In genomic region chr3:20060924-20061323, GRCh38 we compare ENCODE assay signal across 9 cellular contexts. TPM values are rescaled to one million over a fixed set of nuclear protein-coding genes. Genes with fewer than 3 reads are reported as not detected.
DNase-seq lines count a peak whose midpoint lies in the region; ATAC-seq, FAIRE-seq and TF ChIP-seq lines count a peak whose summit lies in the region.
"Had no signal": no experiment of that assay in that cellular context is flagged by ENCODE, and none has a peak within 500 bp of the region (broad histone marks: within the 10 kb centered on the region; RNA-seq: fewer than 3 reads in every experiment).

No MANE protein-coding gene starts in this region.

- H3K4me3 Mint-ChIP-seq in activated naive CD4-positive, alpha-beta T cell treated with anti-CD3 and anti-CD28 coated beads, Interleukin-2, amount 10 ng/mL, durations not matched to agents 7 days and 5 days, result no peak overlapping the region
- H3K4me3 Mint-ChIP-seq in astrocyte (ENCODE audit: unreplicated experiment), result no peak overlapping the region
- H3K4me3 Mint-ChIP-seq in natural killer cell treated with Interleukin-12 subunit alpha and Interleukin-12 subunit beta and Interleukin-15 and Interleukin-18, amount 100 ng/mL, for 72 hours, result peak overlapping the region; percentile 76

- H4K20me1 ChIP-seq in astrocyte (ENCODE audit: insufficient read depth, low read length), result peaks cover 4% of the 10 kb centered on the region

- no peaks in the 10 kb centered on the region for H3K27me3 ChIP-seq in astrocyte (ENCODE audit: insufficient read depth, low read length)
- H3K27me3 ChIP-seq in effector memory CD4-positive, alpha-beta T cell (replicated peaks; ENCODE audit: control insufficient read depth, insufficient read depth, low read length, poor library complexity, severe bottlenecking), result no peaks in the 10 kb centered on the region

- peak; percentile 65 for ATAC-seq in HG03469 (IDR thresholded peaks at IDR 0.05; ENCODE audit: unreplicated experiment)
- peak; percentile 75 to 87 for ATAC-seq in natural killer cell treated with Interleukin-12 subunit alpha and Interleukin-12 subunit beta and Interleukin-15 and Interleukin-18, amount 100 ng/mL, for 72 hours

- H2AFZ ChIP-seq in astrocyte (ENCODE audit: low read depth, low read length), result no peak overlapping the region

- no peak for DNase-seq in activated naive CD4-positive, alpha-beta T cell treated with anti-CD3 and anti-CD28 coated beads, Interleukin-2, amount 10 ng/mL, durations not matched to agents 7 days and 5 days
- no peak for DNase-seq in activated naive CD4-positive, alpha-beta T cell treated with anti-CD3 and anti-CD28 coated beads, Interleukin-2, amount 50 U/mL, for 16 hours
- DNase-seq in astrocyte (ENCODE audit: low read depth) (peak; percentile 27), GM10266 (ENCODE audit: extremely low spot score) (no peak), superior temporal gyrus (ENCODE audit: extremely low spot score) (no peak)
- DNase-seq in natural killer cell treated with Interleukin-12 subunit alpha and Interleukin-12 subunit beta and Interleukin-15 and Interleukin-18, amount 100 ng/mL, for 72 hours (ENCODE audit: low spot score), result no peak
- no peak for DNase-seq in effector memory CD4-positive, alpha-beta T cell
- DNase-seq: DND-41 had no signal

- CTCF ChIA-PET in activated naive CD4-positive, alpha-beta T cell treated with anti-CD3 and anti-CD28 coated beads, Interleukin-2, amount 10 ng/mL, durations not matched to agents 7 days and 5 days (lab: Charles Lee), result no interaction called here

- H3K27ac ChIP-seq in astrocyte (ENCODE audit: low read depth, low read length), result no peak overlapping the region
- H3K27ac ChIP-seq in effector memory CD4-positive, alpha-beta T cell (ENCODE audit: insufficient read depth, low read length, poor library complexity, severe bottlenecking), result no peak overlapping the region

- H3K9me3 Mint-ChIP-seq in activated naive CD4-positive, alpha-beta T cell treated with anti-CD3 and anti-CD28 coated beads, Interleukin-2, amount 10 ng/mL, durations not matched to agents 7 days and 5 days, result peaks cover 4% of the 10 kb centered on the region
- H3K9me3 Mint-ChIP-seq in astrocyte (ENCODE audit: unreplicated experiment), result peaks cover 2% of the 10 kb centered on the region
- H3K9me3 Mint-ChIP-seq in natural killer cell treated with Interleukin-12 subunit alpha and Interleukin-12 subunit beta and Interleukin-15 and Interleukin-18, amount 100 ng/mL, for 72 hours, result no peaks in the 10 kb centered on the region

- FAIRE-seq in astrocyte (lab: Jason Lieb, UNC), result no peak

- no peak overlapping the region for H3K4me3 ChIP-seq in astrocyte (ENCODE audit: insufficient read depth, low read depth, low read length)
- no peak overlapping the region for H3K4me3 ChIP-seq in effector memory CD4-positive, alpha-beta T cell (ENCODE audit: insufficient read depth, low read depth, low read length, poor library complexity, severe bottlenecking)

- peaks cover 46% of the 10 kb centered on the region for H3K4me1 Mint-ChIP-seq in activated naive CD4-positive, alpha-beta T cell treated with anti-CD3 and anti-CD28 coated beads, Interleukin-2, amount 10 ng/mL, durations not matched to agents 7 days and 5 days
- H3K4me1 Mint-ChIP-seq in astrocyte (ENCODE audit: low read depth, unreplicated experiment), result no peaks in the 10 kb centered on the region
- H3K4me1 Mint-ChIP-seq in natural killer cell treated with Interleukin-12 subunit alpha and Interleukin-12 subunit beta and Interleukin-15 and Interleukin-18, amount 100 ng/mL, for 72 hours (ENCODE audit: low read depth in 2 of 2), result peaks cover 43 to 46% of the 10 kb centered on the region in 2 donors

- H3K36me3 Mint-ChIP-seq in activated naive CD4-positive, alpha-beta T cell treated with anti-CD3 and anti-CD28 coated beads, Interleukin-2, amount 10 ng/mL, durations not matched to agents 7 days and 5 days, result peaks cover 30% of the 10 kb centered on the region
- no peaks in the 10 kb centered on the region for H3K36me3 Mint-ChIP-seq in astrocyte (ENCODE audit: low read depth, unreplicated experiment)
- H3K36me3 Mint-ChIP-seq in natural killer cell treated with Interleukin-12 subunit alpha and Interleukin-12 subunit beta and Interleukin-15 and Interleukin-18, amount 100 ng/mL, for 72 hours, result peaks cover 4% of the 10 kb centered on the region

- no peaks in the 10 kb centered on the region for H3K79me2 ChIP-seq in astrocyte (ENCODE audit: insufficient read depth, low read length)

- no peaks in the 10 kb centered on the region for H3K9me3 ChIP-seq in astrocyte (ENCODE audit: insufficient read depth, low read depth, low read length)
- H3K9me3 ChIP-seq in effector memory CD4-positive, alpha-beta T cell (ENCODE audit: control insufficient read depth, low read length), result no peaks in the 10 kb centered on the region

- TF ChIP-seq CTCF in astrocyte (IDR thresholded peaks at IDR 0.05; ENCODE audit: insufficient read depth, low read depth, low read length) (no peak), GM10266 (IDR thresholded peaks at IDR 0.05; ENCODE audit: control insufficient read depth, insufficient read depth, low read depth, missing control alignments) (no peak)

- no peaks in the 10 kb centered on the region for H3K36me3 ChIP-seq in astrocyte (ENCODE audit: insufficient read depth, low read length)
- no peaks in the 10 kb centered on the region for H3K36me3 ChIP-seq in effector memory CD4-positive, alpha-beta T cell (ENCODE audit: control insufficient read depth, insufficient read depth, low read length)

- peak overlapping the region; percentile 4 for H3K27ac Mint-ChIP-seq in activated naive CD4-positive, alpha-beta T cell treated with anti-CD3 and anti-CD28 coated beads, Interleukin-2, amount 10 ng/mL, durations not matched to agents 7 days and 5 days
- no peak overlapping the region for H3K27ac Mint-ChIP-seq in astrocyte (ENCODE audit: unreplicated experiment)
- peak overlapping the region; percentile 85 to 88 for H3K27ac Mint-ChIP-seq in natural killer cell treated with Interleukin-12 subunit alpha and Interleukin-12 subunit beta and Interleukin-15 and Interleukin-18, amount 100 ng/mL, for 72 hours

- no peak overlapping the region for H3K4me2 ChIP-seq in astrocyte (ENCODE audit: low read length)

- peaks cover 15% of the 10 kb centered on the region for H3K4me1 ChIP-seq in astrocyte (ENCODE audit: insufficient read depth, low read length)
- peaks cover 24% of the 10 kb centered on the region for H3K4me1 ChIP-seq in effector memory CD4-positive, alpha-beta T cell (ENCODE audit: control insufficient read depth, insufficient read depth, low read length, poor library complexity, severe bottlenecking)

- H3K27me3 Mint-ChIP-seq in activated naive CD4-positive, alpha-beta T cell treated with anti-CD3 and anti-CD28 coated beads, Interleukin-2, amount 10 ng/mL, durations not matched to agents 7 days and 5 days, result no peaks in the 10 kb centered on the region
- H3K27me3 Mint-ChIP-seq in astrocyte (ENCODE audit: low read depth, unreplicated experiment), result no peaks in the 10 kb centered on the region
- no peaks in the 10 kb centered on the region for H3K27me3 Mint-ChIP-seq in natural killer cell treated with Interleukin-12 subunit alpha and Interleukin-12 subunit beta and Interleukin-15 and Interleukin-18, amount 100 ng/mL, for 72 hours

- H3K9ac ChIP-seq in astrocyte (ENCODE audit: low read length), result no peak overlapping the region

RNA-seq across cellular contexts. Expression of gene KAT2B, which starts 20.7 kb away (rescaled TPM):
- 4.9 and 6.2 TPM in 2 replicates for total RNA-seq in astrocyte
- 10 to 100 TPM; 78.4 to 88.3 TPM for total RNA-seq in natural killer cell treated with Interleukin-12 subunit alpha and Interleukin-12 subunit beta and Interleukin-15 and Interleukin-18, amount 100 ng/mL, for 72 hours

RNA-seq across cellular contexts. Expression of gene PP2D1, which starts 48.9 kb away (rescaled TPM):
- not detected in 2 replicates for total RNA-seq in astrocyte
- not detected for total RNA-seq in natural killer cell treated with Interleukin-12 subunit alpha and Interleukin-12 subunit beta and Interleukin-15 and Interleukin-18, amount 100 ng/mL, for 72 hours

Comparison
In these comparisons a context has a peak if more than half of its experiments do, and no peak if none do; other contexts are left out.
1. RNA of gene KAT2B, which starts 20.7 kb away (total RNA-seq): 78.4 to 88.3 TPM in natural killer cell treated with Interleukin-12 subunit alpha and Interleukin-12 subunit beta and Interleukin-15 and Interleukin-18, amount 100 ng/mL, for 72 hours; 4.9 to 6.2 TPM in astrocyte; every median in the first group is over 10 times any median in the second.